In genomic region chr14:90543876-90544275, GRCh38 we compare ENCODE assay signal across 19 cellular contexts.
"Had no signal": no experiment of that assay in that cellular context is flagged by ENCODE, and none has a peak within 500 bp of the region (broad histone marks: within the 10 kb centered on the region; RNA-seq: fewer than 3 reads in every experiment).

No MANE protein-coding gene starts in this region.

- H3K79me2 ChIP-seq: parathyroid adenoma had no signal

- H3K36me3 Mint-ChIP-seq: activated naive CD8-positive, alpha-beta T cell; natural killer cell treated with Interleukin-12 subunit alpha and Interleukin-12 subunit beta and Interleukin-15 and Interleukin-18, amount 100 ng/mL, for 72 hours had no signal

- H3K4me1 Mint-ChIP-seq: activated CD4-positive, alpha-beta T cell treated with anti-CD3 and anti-CD28 coated beads, Interleukin-2, amount 10 ng/mL, durations not matched to agents 7 days and 5 days had no signal

- H3K27ac ChIP-seq: adrenal gland, breast epithelium, epithelial cell of prostate, SK-N-MC, thoracic aorta, upper lobe of left lung, VCaP had no signal

- DNase-seq: activated CD4-positive, alpha-beta T cell treated with anti-CD3 and anti-CD28 coated beads, Interleukin-2, amount 10 ng/mL, durations not matched to agents 7 days and 5 days; activated CD8-positive, alpha-beta T cell treated with anti-CD3 and anti-CD28 coated beads for 36 hours; cortex of kidney; stimulated activated CD4-positive, alpha-beta T cell treated with anti-CD3 and anti-CD28 coated beads, Interleukin-4, amount 100 ng/mL, for 1 hour; stimulated activated naive CD4-positive, alpha-beta T cell; upper lobe of left lung had no signal

- H3K9me3 Mint-ChIP-seq: activated CD4-positive, alpha-beta T cell treated with anti-CD3 and anti-CD28 coated beads, Interleukin-2, amount 10 ng/mL, durations not matched to agents 7 days and 5 days; activated CD8-positive, alpha-beta T cell treated with anti-CD3 and anti-CD28 coated beads for 36 hours; mesothelial cell of epicardium; natural killer cell treated with Interleukin-12 subunit alpha and Interleukin-12 subunit beta and Interleukin-15 and Interleukin-18, amount 100 ng/mL, for 72 hours; T-helper 2 cell treated with Interferon-gamma antibody and Interleukin-4, amounts not matched to agents 5 μg/mL and 100 μg/mL, for 36 hours had no signal

- H3K36me3 ChIP-seq: adrenal gland, breast epithelium had no signal

- H3K4me3 ChIP-seq: adrenal gland, breast epithelium, SK-N-MC, thoracic aorta, upper lobe of left lung had no signal

- H3K4me1 ChIP-seq: breast epithelium, upper lobe of left lung had no signal

- H3K9ac ChIP-seq: parathyroid adenoma had no signal

- H3K27me3 Mint-ChIP-seq: activated CD4-positive, alpha-beta T cell treated with anti-CD3 and anti-CD28 coated beads, Interleukin-2, amount 10 ng/mL, durations not matched to agents 7 days and 5 days; activated CD8-positive, alpha-beta T cell treated with anti-CD3 and anti-CD28 coated beads for 36 hours; activated naive CD8-positive, alpha-beta T cell; natural killer cell treated with Interleukin-12 subunit alpha and Interleukin-12 subunit beta and Interleukin-15 and Interleukin-18, amount 100 ng/mL, for 72 hours had no signal

- ATAC-seq: activated CD4-positive, CD25-positive, alpha-beta regulatory T cell treated with anti-CD3 and anti-CD28 coated beads, Interleukin-2, amount 50 U/mL, for 24 hours; activated CD8-positive, alpha-beta T cell treated with anti-CD3 and anti-CD28 coated beads for 36 hours; left lobe of liver; natural killer cell treated with Interleukin-12 subunit alpha and Interleukin-12 subunit beta and Interleukin-15 and Interleukin-18, amount 100 ng/mL, for 72 hours had no signal

- H3K4me3 Mint-ChIP-seq: activated CD4-positive, alpha-beta T cell treated with anti-CD3 and anti-CD28 coated beads, Interleukin-2, amount 10 ng/mL, durations not matched to agents 7 days and 5 days; activated CD8-positive, alpha-beta T cell treated with anti-CD3 and anti-CD28 coated beads for 36 hours; activated naive CD8-positive, alpha-beta T cell; mesothelial cell of epicardium; natural killer cell treated with Interleukin-12 subunit alpha and Interleukin-12 subunit beta and Interleukin-15 and Interleukin-18, amount 100 ng/mL, for 72 hours; T-helper 2 cell treated with Interferon-gamma antibody and Interleukin-4, amounts not matched to agents 5 μg/mL and 100 μg/mL, for 36 hours had no signal

- H3K27ac Mint-ChIP-seq: activated CD4-positive, alpha-beta T cell treated with anti-CD3 and anti-CD28 coated beads, Interleukin-2, amount 10 ng/mL, durations not matched to agents 7 days and 5 days; activated CD8-positive, alpha-beta T cell treated with anti-CD3 and anti-CD28 coated beads for 36 hours; activated naive CD8-positive, alpha-beta T cell; mesothelial cell of epicardium; natural killer cell treated with Interleukin-12 subunit alpha and Interleukin-12 subunit beta and Interleukin-15 and Interleukin-18, amount 100 ng/mL, for 72 hours; T-helper 2 cell treated with Interferon-gamma antibody and Interleukin-4, amounts not matched to agents 5 μg/mL and 100 μg/mL, for 36 hours had no signal

- H3K9me3 ChIP-seq: adrenal gland, breast epithelium, thoracic aorta, upper lobe of left lung had no signal

- H3K27me3 ChIP-seq: adrenal gland, breast epithelium, upper lobe of left lung had no signal
